In genomic region chr20:34111712-34112599, GRCh38 we compare ENCODE assay signal across 8 cellular contexts. TPM values are rescaled to one million over a fixed set of nuclear protein-coding genes. Genes with fewer than 3 reads are reported as not detected.
DNase-seq lines count a peak whose midpoint lies in the region; ATAC-seq and TF ChIP-seq lines count a peak whose summit lies in the region.

A gene with protein sequence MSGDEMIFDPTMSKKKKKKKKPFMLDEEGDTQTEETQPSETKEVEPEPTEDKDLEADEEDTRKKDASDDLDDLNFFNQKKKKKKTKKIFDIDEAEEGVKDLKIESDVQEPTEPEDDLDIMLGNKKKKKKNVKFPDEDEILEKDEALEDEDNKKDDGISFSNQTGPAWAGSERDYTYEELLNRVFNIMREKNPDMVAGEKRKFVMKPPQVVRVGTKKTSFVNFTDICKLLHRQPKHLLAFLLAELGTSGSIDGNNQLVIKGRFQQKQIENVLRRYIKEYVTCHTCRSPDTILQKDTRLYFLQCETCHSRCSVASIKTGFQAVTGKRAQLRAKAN (minus strand): TSS chr20:34112243. CDS start chr20:34112110, 133 bp downstream.

- no peaks in the 10 kb centered on the region for H3K27me3 ChIP-seq in upper lobe of right lung

- H3K27me3 Mint-ChIP-seq in T-helper 1 cell treated with Interleukin-12 subunit alpha and Interleukin-12 subunit beta and Interleukin-4 antibody, amounts not matched to agents 30 μg/mL and 1 μg/mL, for 36 hours (ENCODE audit: low read depth) = peaks cover 3% of the 10 kb centered on the region

- intact Hi-C loops in left cardiac atrium (cut with DNase I) (no loop called here), posterior vena cava (cut with DNase I) (no loop called here), upper lobe of right lung (cut with DNase I) (no loop called here)

- no peak for TF ChIP-seq CTCF in GM13977 (IDR thresholded peaks at IDR 0.05; ENCODE audit: extremely low read depth, insufficient read depth, missing control alignments)
- no peak for TF ChIP-seq CTCF in upper lobe of right lung (IDR thresholded peaks at IDR 0.05)

- peak within 1 kb of the TSS; percentile 96 for H3K4me3 Mint-ChIP-seq in T-helper 1 cell treated with Interleukin-12 subunit alpha and Interleukin-12 subunit beta and Interleukin-4 antibody, amounts not matched to agents 30 μg/mL and 1 μg/mL, for 36 hours

- H3K9me3 Mint-ChIP-seq in T-helper 1 cell treated with Interleukin-12 subunit alpha and Interleukin-12 subunit beta and Interleukin-4 antibody, amounts not matched to agents 30 μg/mL and 1 μg/mL, for 36 hours = no peaks in the 10 kb centered on the region

- H3K27ac Mint-ChIP-seq in T-helper 1 cell treated with Interleukin-12 subunit alpha and Interleukin-12 subunit beta and Interleukin-4 antibody, amounts not matched to agents 30 μg/mL and 1 μg/mL, for 36 hours = peak within 1 kb of the TSS; percentile 98

- peak within 1 kb of the TSS; percentile 95 for H3K4me3 ChIP-seq in upper lobe of right lung

- H3K9me3 ChIP-seq in upper lobe of right lung = no peaks in the 10 kb centered on the region

- H3K4me1 Mint-ChIP-seq in T-helper 1 cell treated with Interleukin-12 subunit alpha and Interleukin-12 subunit beta and Interleukin-4 antibody, amounts not matched to agents 30 μg/mL and 1 μg/mL, for 36 hours (ENCODE audit: low read depth) = peaks cover 34% of the 10 kb centered on the region

- H3K27ac ChIP-seq in upper lobe of right lung = peak within 1 kb of the TSS; percentile 99

- in situ Hi-C loops in GM13977 (cut with MboI; ENCODE audit: low pct_unique_long_range_greater_than_20kb, low sequenced_read_pairs, unreplicated experiment) = no loop called here

- DNase-seq in GM13977 (ENCODE audit: low spot score) (peak; percentile 97), NCI-H1694 (lab: John Stamatoyannopoulos, UW) (peak; percentile 90), amniotic stem cell (lab: John Stamatoyannopoulos, UW) (peak; percentile 97), left cardiac atrium (peak; percentile 97), posterior vena cava (ENCODE audit: low spot score) (peak; percentile 99), upper lobe of right lung (peak; percentile 98)

- ATAC-seq in HG02884 (IDR thresholded peaks at IDR 0.05; ENCODE audit: unreplicated experiment) (peak; percentile 82), left cardiac atrium (peak; percentile 97), upper lobe of right lung (peak; percentile 96)

- H3K4me1 ChIP-seq in upper lobe of right lung = peaks cover 31% of the 10 kb centered on the region

- H3K36me3 Mint-ChIP-seq in T-helper 1 cell treated with Interleukin-12 subunit alpha and Interleukin-12 subunit beta and Interleukin-4 antibody, amounts not matched to agents 30 μg/mL and 1 μg/mL, for 36 hours (ENCODE audit: low read depth) = peaks cover 27% of the 10 kb centered on the region

- H3K36me3 ChIP-seq in upper lobe of right lung = peaks cover 21% of the 10 kb centered on the region

RNA-seq across cellular contexts. Expression of the gene that starts here (rescaled TPM):
- total RNA-seq in left cardiac atrium = 10 to 100 TPM; 37.2 to 51.3 TPM
- total RNA-seq in posterior vena cava = 10 to 100 TPM; 45.0 to 50.2 TPM
- 54.4 TPM for total RNA-seq in upper lobe of right lung

Comparison
In these comparisons a context has a peak if more than half of its experiments do, and no peak if none do; other contexts are left out.
1. Peak in every context shown above with its lines: DNase-seq, ATAC-seq, H3K4me3 ChIP-seq and H3K27ac ChIP-seq.